ENCODE assay signal across 28 cellular contexts in genomic region chr18:5825663-5826062, GRCh38.
"Had no signal": no experiment of that assay in that cellular context is flagged by ENCODE, and none has a peak within 500 bp of the region (broad histone marks: within the 10 kb centered on the region; RNA-seq: fewer than 3 reads in every experiment).

No MANE protein-coding gene starts in this region.

- H3K4me3 ChIP-seq: colonic mucosa, coronary artery, dorsolateral prefrontal cortex, esophagus muscularis mucosa, esophagus squamous epithelium, gastrocnemius medialis, gastroesophageal sphincter, heart left ventricle, heart right ventricle had no signal

- H3K27me3 ChIP-seq: colonic mucosa, esophagus squamous epithelium, foreskin keratinocyte, gastrocnemius medialis, gastroesophageal sphincter had no signal

- H3K4me1 ChIP-seq: colonic mucosa, esophagus muscularis mucosa, esophagus squamous epithelium, foreskin keratinocyte, gastrocnemius medialis, gastroesophageal sphincter, heart left ventricle, heart right ventricle had no signal

- DNase-seq: colonic mucosa; cortex of kidney; dermis blood vessel endothelial cell; dorsolateral prefrontal cortex; effector CD4-positive, alpha-beta T cell; effector CD8-positive, alpha-beta T cell; effector memory CD4-positive, alpha-beta T cell; effector memory CD8-positive, alpha-beta T cell; endodermal cell; erythroblast; esophagus squamous epithelium; foreskin fibroblast; foreskin keratinocyte; foreskin melanocyte; gastrocnemius medialis; glutamatergic neuron; head of caudate nucleus; heart left ventricle; heart right ventricle had no signal

- H3K9me3 ChIP-seq: colonic mucosa, esophagus muscularis mucosa, esophagus squamous epithelium, gastrocnemius medialis, gastroesophageal sphincter, heart left ventricle, heart right ventricle had no signal

- H3K27ac ChIP-seq: colonic mucosa, coronary artery, dorsolateral prefrontal cortex, epithelial cell of prostate, esophagus muscularis mucosa, esophagus squamous epithelium, foreskin keratinocyte, gastrocnemius medialis, gastroesophageal sphincter, heart left ventricle, heart right ventricle had no signal

- ATAC-seq: effector memory CD8-positive, alpha-beta T cell; esophagus mucosa; foreskin keratinocyte; gastrocnemius medialis; gastroesophageal sphincter; heart left ventricle; heart right ventricle had no signal

- FAIRE-seq: colon, endometrium, endothelial cell of umbilical vein, frontal cortex had no signal

- H3K36me3 ChIP-seq: colonic mucosa, esophagus muscularis mucosa, esophagus squamous epithelium, gastrocnemius medialis, gastroesophageal sphincter, heart left ventricle, heart right ventricle had no signal
